Comparison of ENCODE assay signal across 8 cellular contexts in genomic region chr9:6715755-6716643, GRCh38. TPM values are rescaled to one million over a fixed set of nuclear protein-coding genes. Genes with fewer than 3 reads are reported as not detected.
DNase-seq lines count a peak whose midpoint lies in the region; ATAC-seq and TF ChIP-seq lines count a peak whose summit lies in the region.

No MANE protein-coding gene starts in this region.

- H3K36me3 ChIP-seq in urinary bladder (ENCODE audit: insufficient read depth): no peaks in the 10 kb centered on the region

- no peak for TF ChIP-seq CTCF in foreskin keratinocyte (conservative IDR thresholded peaks at IDR 0.05)

- H3K27ac ChIP-seq in foreskin keratinocyte: no peak overlapping the region
- H3K27ac ChIP-seq in urinary bladder (ENCODE audit: low read depth): no peak overlapping the region

- H3K4me3 ChIP-seq in urinary bladder (ENCODE audit: low read depth, low read length): peak overlapping the region; percentile 33

- no peaks in the 10 kb centered on the region for H3K27me3 ChIP-seq in foreskin keratinocyte

- WGBS in urinary bladder: 30% methylated on average over 61 of the region's 61 CpGs

- DNase-seq in ELF-1 (ENCODE audit: low read depth, low spot score): peak; percentile 82
- DNase-seq in NCI-H510A (lab: John Stamatoyannopoulos, UW): peak; percentile 65
- DNase-seq in activated T-helper 1 cell treated with anti-CD3 and anti-CD28 coated beads, Interleukin-2, amount 50 U/mL, for 16 hours (ENCODE audit: low read depth in 1 of 2, low spot score in 1 of 2): peak; percentile 40
- DNase-seq in foreskin keratinocyte: peak in 1 of 2 donors; percentile 25
- peak; percentile 34 for DNase-seq in putamen (ENCODE audit: low spot score)

- H3K4me1 ChIP-seq in foreskin keratinocyte (no peaks in the 10 kb centered on the region), urinary bladder (ENCODE audit: insufficient read depth) (no peaks in the 10 kb centered on the region)

- ATAC-seq in HG02588 (IDR thresholded peaks at IDR 0.05; ENCODE audit: unreplicated experiment) (peak; percentile 86), foreskin keratinocyte (peak; percentile 87), GM18861 (IDR thresholded peaks at IDR 0.05; ENCODE audit: unreplicated experiment) (no peak)

RNA-seq across cellular contexts. Expression of gene KDM4C, which starts 41.8 kb away (rescaled TPM):
- total RNA-seq in foreskin keratinocyte: 12.1 and 12.2 TPM in 2 replicates
- 3.0 and 3.2 TPM in 2 replicates for polyA plus RNA-seq in foreskin keratinocyte
- total RNA-seq in urinary bladder: 66.1 TPM
- 16.3 TPM for polyA plus RNA-seq in urinary bladder
